In the genomic region with DNA sequence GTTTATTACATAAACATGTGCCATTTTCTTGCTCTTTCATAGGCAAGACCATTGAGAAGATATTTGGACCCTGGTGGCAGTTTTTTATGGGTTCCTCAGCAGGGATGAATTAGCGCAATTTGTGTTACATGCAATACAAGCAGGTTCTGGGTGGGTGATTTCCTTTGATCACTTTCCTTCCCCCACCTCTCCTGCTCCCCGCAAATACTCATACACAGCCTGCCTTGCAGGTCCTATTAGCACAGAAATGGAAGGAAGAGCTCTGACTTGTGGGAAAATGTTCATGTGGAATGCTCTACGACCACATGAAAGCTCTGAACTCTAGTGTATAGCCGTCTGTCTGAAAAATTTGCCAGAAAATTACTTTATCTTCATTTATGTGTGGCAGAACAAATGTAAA, we compare ENCODE assay signal across 18 cellular contexts.
DNase-seq lines count a peak whose midpoint lies in the region; ATAC-seq, FAIRE-seq and TF ChIP-seq lines count a peak whose summit lies in the region.
"Had no signal": no experiment of that assay in that cellular context is flagged by ENCODE, and none has a peak within 500 bp of the region (broad histone marks: within the 10 kb centered on the region; RNA-seq: fewer than 3 reads in every experiment).

No MANE protein-coding gene starts in this region.

- ATAC-seq in HG03432 (IDR thresholded peaks at IDR 0.05; ENCODE audit: unreplicated experiment) (no peak), HG02884 (IDR thresholded peaks at IDR 0.05; ENCODE audit: unreplicated experiment) (no peak)

- H3K9ac ChIP-seq in astrocyte (ENCODE audit: low read length) (no peak overlapping the region), smooth muscle cell (ENCODE audit: low read depth) (no peak overlapping the region)

- H3K36me3 ChIP-seq in astrocyte (ENCODE audit: insufficient read depth, low read length) (no peaks in the 10 kb centered on the region), smooth muscle cell (ENCODE audit: low read depth) (no peaks in the 10 kb centered on the region)

- no peak overlapping the region for H3K4me3 ChIP-seq in astrocyte (ENCODE audit: insufficient read depth, low read depth, low read length)
- H3K4me3 ChIP-seq in smooth muscle cell = no peak overlapping the region

- no peaks in the 10 kb centered on the region for H3K36me3 Mint-ChIP-seq in astrocyte (ENCODE audit: low read depth, unreplicated experiment)
- H3K36me3 Mint-ChIP-seq: IgD-negative memory B cell had no signal

- H2AFZ ChIP-seq in astrocyte (ENCODE audit: low read depth, low read length) (no peak overlapping the region), smooth muscle cell (ENCODE audit: low read depth) (no peak overlapping the region)

- TF ChIP-seq CTCF in astrocyte (IDR thresholded peaks at IDR 0.05; ENCODE audit: insufficient read depth, low read depth, low read length) (no peak), smooth muscle cell (IDR thresholded peaks at IDR 0.05; ENCODE audit: borderline replicate concordance, insufficient read depth, poor library complexity, severe bottlenecking) (no peak), D721Med (IDR thresholded peaks at IDR 0.05; ENCODE audit: insufficient read depth, missing control alignments) (no peak)

- H3K27me3 Mint-ChIP-seq in astrocyte (ENCODE audit: low read depth, unreplicated experiment) = no peaks in the 10 kb centered on the region
- H3K27me3 Mint-ChIP-seq: CD4-positive, alpha-beta T cell; IgD-negative memory B cell had no signal

- no peaks in the 10 kb centered on the region for H3K9me3 Mint-ChIP-seq in astrocyte (ENCODE audit: unreplicated experiment)
- H3K9me3 Mint-ChIP-seq: H9 had no signal

- no peaks in the 10 kb centered on the region for H3K27me3 ChIP-seq in astrocyte (ENCODE audit: insufficient read depth, low read length)
- H3K27me3 ChIP-seq in smooth muscle cell (ENCODE audit: low read depth) = peaks cover 6% of the 10 kb centered on the region

- H4K20me1 ChIP-seq in astrocyte (ENCODE audit: insufficient read depth, low read length) = no peaks in the 10 kb centered on the region
- no peaks in the 10 kb centered on the region for H4K20me1 ChIP-seq in smooth muscle cell (ENCODE audit: low read depth)

- H3K4me1 ChIP-seq in astrocyte (ENCODE audit: insufficient read depth, low read length) = no peaks in the 10 kb centered on the region
- H3K4me1 ChIP-seq in smooth muscle cell (ENCODE audit: low read depth) = no peaks in the 10 kb centered on the region

- H3K79me2 ChIP-seq in astrocyte (ENCODE audit: insufficient read depth, low read length) = no peaks in the 10 kb centered on the region
- H3K79me2 ChIP-seq in smooth muscle cell (ENCODE audit: low read depth) = no peaks in the 10 kb centered on the region

- no peaks in the 10 kb centered on the region for H3K9me3 ChIP-seq in astrocyte (ENCODE audit: insufficient read depth, low read depth, low read length)
- H3K9me3 ChIP-seq in smooth muscle cell (replicated peaks; ENCODE audit: low read depth) = no peaks in the 10 kb centered on the region

- no peak overlapping the region for H3K4me3 Mint-ChIP-seq in astrocyte (ENCODE audit: unreplicated experiment)
- H3K4me3 Mint-ChIP-seq: CD4-positive, alpha-beta T cell; H9; IgD-negative memory B cell had no signal

- peak; percentile 28 for DNase-seq in EH (ENCODE audit: low read depth)
- DNase-seq in astrocyte (ENCODE audit: low read depth) = peak; percentile 4
- peak; percentile 64 for DNase-seq in islet precursor cell
- DNase-seq in smooth muscle cell (lab: John Stamatoyannopoulos, UW; ENCODE audit: unreplicated experiment) = no peak
- DNase-seq in D721Med (ENCODE audit: insufficient read length, low spot score) = no peak
- DNase-seq: C1 segment of cervical spinal cord; Calu3; CD4-positive, alpha-beta T cell; DMS79; EL; GOT3; H9 had no signal

- H3K27ac ChIP-seq in astrocyte (ENCODE audit: low read depth, low read length) = no peak overlapping the region
- H3K27ac ChIP-seq in smooth muscle cell (ENCODE audit: low read depth) = no peak overlapping the region

- 35% methylated on average over 4 of the region's 4 CpGs for WGBS in smooth muscle cell (ENCODE audit: low lambda C conversion rate)

- H3K4me2 ChIP-seq in astrocyte (ENCODE audit: low read length) (no peak overlapping the region), smooth muscle cell (peak overlapping the region; percentile 7)

- no peak overlapping the region for H3K27ac Mint-ChIP-seq in astrocyte (ENCODE audit: unreplicated experiment)
- H3K27ac Mint-ChIP-seq: CD4-positive, alpha-beta T cell; H9; IgD-negative memory B cell had no signal

- FAIRE-seq in astrocyte (lab: Jason Lieb, UNC) = no peak
- no peak for FAIRE-seq in D721Med (lab: Jason Lieb, UNC)
- FAIRE-seq: A204.1, G401.6, GM12891 had no signal

- no peaks in the 10 kb centered on the region for H3F3A ChIP-seq in smooth muscle cell (ENCODE audit: low read depth)

- H3K4me1 Mint-ChIP-seq in astrocyte (ENCODE audit: low read depth, unreplicated experiment) = peaks cover 7% of the 10 kb centered on the region
- H3K4me1 Mint-ChIP-seq: IgD-negative memory B cell had no signal

Comparison
In these comparisons a context has a peak if more than half of its experiments do, and no peak if none do; other contexts are left out.
1. DNase-seq: peak in EH (single experiment), astrocyte (single experiment) and islet precursor cell (single experiment); none in smooth muscle cell (single experiment) and D721Med (single experiment).